ENCODE assay signal across 25 cellular contexts in the genomic region with DNA sequence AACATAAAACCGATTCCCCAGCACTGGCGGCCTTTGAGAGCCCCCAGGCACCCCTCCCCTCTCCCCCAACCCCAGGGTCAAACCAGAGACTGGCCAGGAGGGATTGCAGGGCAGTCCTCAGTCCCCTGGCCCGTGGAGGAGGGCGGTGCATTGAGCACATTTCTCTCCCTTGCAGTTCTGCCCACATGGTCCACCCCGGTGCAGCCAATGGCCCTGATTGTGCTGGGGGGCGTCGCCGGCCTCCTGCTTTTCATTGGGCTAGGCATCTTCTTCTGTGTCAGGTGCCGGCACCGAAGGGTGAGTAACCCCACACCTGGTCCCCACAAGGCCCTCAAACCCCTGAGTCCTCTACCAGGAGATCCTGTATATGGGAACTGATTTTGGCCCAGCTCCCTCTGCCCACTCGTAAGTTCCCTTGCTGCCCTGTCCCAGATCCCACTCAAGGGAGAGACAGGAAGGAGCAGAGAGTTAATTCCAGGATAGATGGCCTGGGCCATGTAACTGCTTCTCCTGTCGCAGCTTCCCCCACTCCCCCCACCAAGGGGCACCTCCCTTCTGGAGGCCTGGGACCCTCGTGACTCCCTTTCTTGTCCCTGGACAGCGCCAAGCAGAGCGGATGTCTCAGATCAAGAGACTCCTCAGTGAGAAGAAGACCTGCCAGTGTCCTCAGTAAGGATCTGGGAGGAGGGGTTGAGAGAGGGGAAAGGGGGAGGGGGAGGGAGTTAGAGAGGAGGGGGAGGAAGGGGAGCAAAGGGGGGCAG. TPM values are rescaled to one million over a fixed set of nuclear protein-coding genes. Genes with fewer than 3 reads are reported as not detected.
DNase-seq lines count a peak whose midpoint lies in the region; ATAC-seq and TF ChIP-seq lines count a peak whose summit lies in the region.
"Had no signal": no experiment of that assay in that cellular context is flagged by ENCODE, and none has a peak within 500 bp of the region (broad histone marks: within the 10 kb centered on the region; RNA-seq: fewer than 3 reads in every experiment).

No MANE protein-coding gene starts in this region.

- no peaks in the 10 kb centered on the region for H3K9me3 ChIP-seq in endodermal cell (ENCODE audit: control insufficient read depth, low read length)
- H3K9me3 ChIP-seq in right lobe of liver = no peaks in the 10 kb centered on the region
- H3K9me3 ChIP-seq in upper lobe of right lung = no peaks in the 10 kb centered on the region
- H3K9me3 ChIP-seq: BE2C, left lung, MG63, Peyer's patch, SK-N-SH, tibial nerve had no signal

- H3K27ac ChIP-seq in endodermal cell (ENCODE audit: low read depth, low read length) = peak overlapping the region; percentile 58
- H3K27ac ChIP-seq in right lobe of liver = peak overlapping the region in 1 of 3 donors; percentile 44
- no peak overlapping the region for H3K27ac ChIP-seq in upper lobe of right lung
- H3K27ac ChIP-seq: epithelial cell of prostate, left lung, Peyer's patch, tibial nerve had no signal

- TF ChIP-seq CTCF in endodermal cell (conservative IDR thresholded peaks at IDR 0.05) = no peak
- no peak for TF ChIP-seq CTCF in right lobe of liver (IDR thresholded peaks at IDR 0.05)
- TF ChIP-seq CTCF in upper lobe of right lung (IDR thresholded peaks at IDR 0.05) = no peak

- H3K4me1 Mint-ChIP-seq in endodermal cell = peaks cover 53% of the 10 kb centered on the region

- H3K4me1 ChIP-seq in endodermal cell (ENCODE audit: control insufficient read depth, insufficient read depth, low read length) (peaks cover 9% of the 10 kb centered on the region), right lobe of liver (peaks cover 0 to 5% (median 0%) of the 10 kb centered on the region in 4 donors), upper lobe of right lung (peaks cover 6% of the 10 kb centered on the region)
- H3K4me1 ChIP-seq: Peyer's patch had no signal

- WGBS in endodermal cell (ENCODE audit: insufficient coverage in 1 of 2, insufficient read length in 1 of 2), 2 experiments = 75 to 87% methylated on average over 7 to 15 of the region's 15 CpGs
- WGBS in right lobe of liver (ENCODE audit: insufficient coverage, low coverage, low lambda C conversion rate, missing lambda C conversion rate) = 75% methylated on average over 5 of the region's 15 CpGs

- H3K27me3 ChIP-seq in endodermal cell (ENCODE audit: control insufficient read depth, insufficient read depth, low read length, poor library complexity, severe bottlenecking) = peaks cover 35% of the 10 kb centered on the region
- H3K27me3 ChIP-seq in right lobe of liver = no peaks in the 10 kb centered on the region
- no peaks in the 10 kb centered on the region for H3K27me3 ChIP-seq in upper lobe of right lung
- H3K27me3 ChIP-seq: BE2C, Peyer's patch had no signal

- peaks cover 80% of the 10 kb centered on the region for H3K27me3 Mint-ChIP-seq in endodermal cell (ENCODE audit: insufficient read depth)

- DNase-seq in NCI-H2196 (lab: John Stamatoyannopoulos, UW; ENCODE audit: unreplicated experiment) (peak; percentile 23), NCI-H2196 treated with DMSO at 0.1 percent for 48 hours (lab: John Stamatoyannopoulos, UW; ENCODE audit: unreplicated experiment) (no peak), endodermal cell (peak; percentile 90), right lobe of liver (no peak), upper lobe of right lung (no peak), pons (ENCODE audit: low spot score) (no peak)
- DNase-seq in activated CD4-positive, alpha-beta T cell treated with anti-CD3 and anti-CD28 coated beads, Interleukin-2, amount 50 U/mL, for 1 hour = no peak
- DNase-seq: 8988T; activated CD4-positive, CD25-positive, alpha-beta regulatory T cell treated with anti-CD3 and anti-CD28 coated beads, Interleukin-2, amount 50 U/mL, for 72 hours; BE2C; foreskin fibroblast; IMR-90; left lung; MG63; NCI-H1694; NCI-H345; SK-N-SH; stimulated activated CD4-positive, alpha-beta T cell treated with anti-CD3 and anti-CD28 coated beads, Interleukin-2, amount 100 ng/mL, for 24 hours; T-helper 9 cell had no signal

- intact Hi-C loops in right lobe of liver (cut with DNase I) = no loop called here
- intact Hi-C loops in upper lobe of right lung (cut with DNase I) = no loop called here

- H3K27ac Mint-ChIP-seq in endodermal cell = peak overlapping the region; percentile 68
- H3K27ac Mint-ChIP-seq: dendritic cell treated with granulocyte-macrophage colony-stimulating factor and Interleukin-4, amounts not matched to agents 40 ng/mL and 50 ng/mL, for 4 days; stimulated activated naive CD8-positive, alpha-beta T cell treated with anti-CD3 and anti-CD28 coated beads, Interleukin-15, Interleukin-2, amounts not matched to agents 100 ng/mL and 50 ng/mL, for 24 hours had no signal

- H3K4me3 Mint-ChIP-seq in endodermal cell = no peak overlapping the region
- H3K4me3 Mint-ChIP-seq: dendritic cell treated with granulocyte-macrophage colony-stimulating factor and Interleukin-4, amounts not matched to agents 40 ng/mL and 50 ng/mL, for 4 days; stimulated activated naive CD8-positive, alpha-beta T cell treated with anti-CD3 and anti-CD28 coated beads, Interleukin-15, Interleukin-2, amounts not matched to agents 100 ng/mL and 50 ng/mL, for 24 hours had no signal

- no peaks in the 10 kb centered on the region for H3K36me3 Mint-ChIP-seq in endodermal cell (ENCODE audit: low read depth)

- no peaks in the 10 kb centered on the region for H3K9me3 Mint-ChIP-seq in endodermal cell
- H3K9me3 Mint-ChIP-seq: dendritic cell treated with granulocyte-macrophage colony-stimulating factor and Interleukin-4, amounts not matched to agents 40 ng/mL and 50 ng/mL, for 4 days; stimulated activated naive CD8-positive, alpha-beta T cell treated with anti-CD3 and anti-CD28 coated beads, Interleukin-15, Interleukin-2, amounts not matched to agents 100 ng/mL and 50 ng/mL, for 24 hours had no signal

- ATAC-seq in right lobe of liver = peak; percentile 28 to 72 (median 59)
- ATAC-seq in upper lobe of right lung = peak; percentile 3
- no peak for ATAC-seq in HG03565 (IDR thresholded peaks at IDR 0.05; ENCODE audit: unreplicated experiment)
- ATAC-seq: left lung had no signal

- TF ChIP-seq POLR2A in right lobe of liver (IDR thresholded peaks at IDR 0.05) = no peak

- H3K4me3 ChIP-seq in endodermal cell (ENCODE audit: low read length) (no peak overlapping the region), right lobe of liver (peak overlapping the region in 1 of 3 donors; percentile 13), upper lobe of right lung (no peak overlapping the region)
- H3K4me3 ChIP-seq: left lung, MG63, Peyer's patch, tibial nerve had no signal

- H3K9ac ChIP-seq in endodermal cell (ENCODE audit: extremely low read depth, low read length, poor library complexity, severe bottlenecking) = no peak overlapping the region
- H3K9ac ChIP-seq: SK-N-SH had no signal

- no peaks in the 10 kb centered on the region for H3K36me3 ChIP-seq in endodermal cell (ENCODE audit: control insufficient read depth, insufficient read depth, low read length)
- no peaks in the 10 kb centered on the region for H3K36me3 ChIP-seq in right lobe of liver
- no peaks in the 10 kb centered on the region for H3K36me3 ChIP-seq in upper lobe of right lung
- H3K36me3 ChIP-seq: BE2C, MG63, Peyer's patch, tibial nerve had no signal

RNA-seq across cellular contexts. Expression of gene GPR162, which starts 3.2 kb away (rescaled TPM):
- total RNA-seq in endodermal cell (10 to 100 TPM; 14.7 to 15.0 TPM), right lobe of liver (1 to 10 TPM in 4 of 6 experiments, under 1 TPM in 2; 0.37 to 3.1 (median 2.1) TPM), upper lobe of right lung (17.1 TPM)
- polyA plus RNA-seq in endodermal cell (2013, experiment 1 of 2) = 26.3 TPM
- polyA plus RNA-seq in endodermal cell (2013, experiment 2 of 2) = 22.4 TPM

RNA-seq across cellular contexts. Expression of gene P3H3, which starts 9.8 kb away (rescaled TPM):
- total RNA-seq in endodermal cell = 10 to 100 TPM; 58.4 to 63.1 TPM
- 41.9 TPM for polyA plus RNA-seq in endodermal cell (2013, experiment 1 of 2)
- polyA plus RNA-seq in endodermal cell (2013, experiment 2 of 2) = 40.0 TPM
- 1 to 10 TPM in 5 of 6 experiments, under 1 TPM in 1; 0.98 to 2.1 (median 1.5) TPM for total RNA-seq in right lobe of liver
- 9.7 TPM for total RNA-seq in upper lobe of right lung

RNA-seq across cellular contexts. Expression of gene GNB3, which starts 22.3 kb away (rescaled TPM):
- total RNA-seq in endodermal cell (10 to 100 TPM; 10.0 to 17.1 TPM), right lobe of liver (under 1 TPM in 4 of 6 experiments, not detected in 2; 0.17 to 0.51 (median 0.43) TPM), upper lobe of right lung (0.32 TPM)
- 13.5 TPM for polyA plus RNA-seq in endodermal cell (2013, experiment 1 of 2)
- polyA plus RNA-seq in endodermal cell (2013, experiment 2 of 2) = 10.4 TPM

RNA-seq across cellular contexts. Expression of gene CD4, which starts 29.1 kb away (rescaled TPM):
- total RNA-seq in endodermal cell (1 to 10 TPM in 1 of 2 donors, under 1 TPM in 1; 0.77 to 1.3 TPM), right lobe of liver (10 to 100 TPM; 10.0 to 41.6 (median 28.1) TPM), upper lobe of right lung (67.6 TPM)
- polyA plus RNA-seq in endodermal cell (2013, experiment 1 of 2) = 2.2 TPM
- 1.7 TPM for polyA plus RNA-seq in endodermal cell (2013, experiment 2 of 2)

RNA-seq across cellular contexts. Expression of gene CDCA3, which starts 32.7 kb away (rescaled TPM):
- 10 to 100 TPM; 53.1 to 63.9 TPM for total RNA-seq in endodermal cell
- polyA plus RNA-seq in endodermal cell (2013, experiment 1 of 2) = 87.9 TPM
- polyA plus RNA-seq in endodermal cell (2013, experiment 2 of 2) = 84.7 TPM
- total RNA-seq in right lobe of liver = 1 to 10 TPM in 4 of 6 experiments, under 1 TPM in 2; 0.62 to 1.7 (median 1.3) TPM
- 1.1 TPM for total RNA-seq in upper lobe of right lung

Comparison
In these comparisons a context has a peak if more than half of its experiments do, and no peak if none do; other contexts are left out.
1. DNase-seq: peak in NCI-H2196 (single experiment) and endodermal cell (single experiment); none in NCI-H2196 treated with DMSO at 0.1 percent for 48 hours (single experiment), right lobe of liver (0 of 3), upper lobe of right lung (single experiment), activated CD4-positive, alpha-beta T cell treated with anti-CD3 and anti-CD28 coated beads, Interleukin-2, amount 50 U/mL, for 1 hour (single experiment) and pons (single experiment).